28 cellular contexts compared by ENCODE assay signal in the genomic region with DNA sequence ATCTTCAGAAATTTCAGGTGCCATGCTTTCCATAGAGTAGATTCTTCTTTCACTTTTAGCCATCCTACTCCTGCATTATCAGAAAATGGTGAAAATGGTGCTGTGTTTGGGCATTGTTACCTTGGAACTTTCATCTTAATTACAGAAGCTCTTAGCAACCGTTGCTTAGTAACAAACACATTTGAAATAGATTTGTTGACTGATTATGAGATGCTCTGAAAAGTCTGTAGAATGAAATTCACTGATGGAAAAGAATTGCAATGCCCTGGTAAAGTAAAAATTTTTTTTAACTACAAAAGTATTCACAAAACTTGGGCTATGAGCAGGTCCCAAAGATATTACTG.
DNase-seq lines count a peak whose midpoint lies in the region; TF ChIP-seq lines count a peak whose summit lies in the region.
"Had no signal": no experiment of that assay in that cellular context is flagged by ENCODE, and none has a peak within 500 bp of the region (broad histone marks: within the 10 kb centered on the region; RNA-seq: fewer than 3 reads in every experiment).

No MANE protein-coding gene starts in this region.

- H3K27me3 Mint-ChIP-seq in type B pancreatic cell = no peaks in the 10 kb centered on the region
- H3K27me3 Mint-ChIP-seq: CD4-positive, CD25-positive, alpha-beta regulatory T cell had no signal

- peak overlapping the region; percentile 57 for H3K27ac ChIP-seq in layer of hippocampus (ENCODE audit: low read depth, low read length)
- H3K27ac ChIP-seq: A549, gastroesophageal sphincter, GM23248, hepatocyte, lower lobe of right lung, upper lobe of left lung had no signal

- H3K4me1 Mint-ChIP-seq in type B pancreatic cell (ENCODE audit: unreplicated experiment) = peaks cover 4% of the 10 kb centered on the region
- H3K4me1 Mint-ChIP-seq: central memory CD8-positive, alpha-beta T cell; naive thymus-derived CD4-positive, alpha-beta T cell had no signal

- H3K36me3 Mint-ChIP-seq in type B pancreatic cell = peaks cover 4% of the 10 kb centered on the region
- H3K36me3 Mint-ChIP-seq: activated CD4-positive, alpha-beta memory T cell treated with anti-CD3 and anti-CD28 coated beads for 36 hours; CD4-positive, CD25-positive, alpha-beta regulatory T cell; naive thymus-derived CD4-positive, alpha-beta T cell had no signal

- peaks cover 6% of the 10 kb centered on the region for H3K9me3 Mint-ChIP-seq in type B pancreatic cell
- H3K9me3 Mint-ChIP-seq: activated CD4-positive, alpha-beta memory T cell treated with anti-CD3 and anti-CD28 coated beads for 36 hours; central memory CD8-positive, alpha-beta T cell had no signal

- DNase-seq in NCI-H2196 (lab: John Stamatoyannopoulos, UW; ENCODE audit: unreplicated experiment) (peak; percentile 5), NCI-H2196 treated with DMSO at 0.1 percent for 48 hours (lab: John Stamatoyannopoulos, UW; ENCODE audit: unreplicated experiment) (no peak), NCI-H774 (lab: John Stamatoyannopoulos, UW) (peak; percentile 6), type B pancreatic cell (ENCODE audit: extremely low spot score, unreplicated experiment) (no peak), GOT3 (lab: John Stamatoyannopoulos, UW) (no peak), cerebellum (ENCODE audit: low spot score) (no peak), NCI-H1092 (lab: John Stamatoyannopoulos, UW) (no peak)
- DNase-seq: activated CD4-positive, alpha-beta memory T cell treated with anti-CD3 and anti-CD28 coated beads for 36 hours; activated CD4-positive, CD25-positive, alpha-beta regulatory T cell treated with anti-CD3 and anti-CD28 coated beads, Interleukin-2, amount 50 U/mL, for 72 hours; activated naive CD4-positive, alpha-beta T cell treated with Interleukin-2 at 50 U/mL for 16 hours; Calu3; CD4-positive, CD25-positive, alpha-beta regulatory T cell; DND-41; GF-D8; GM23248; kidney glomerular epithelial cell; lower lobe of right lung; NCI-H2107; NCI-H524; Right ventricle myocardium superior; stimulated activated CD4-positive, alpha-beta T cell treated with anti-CD3 and anti-CD28 coated beads, Interleukin-4, amount 100 ng/mL, for 24 hours; upper lobe of left lung had no signal

- H3K27ac Mint-ChIP-seq in type B pancreatic cell = peak overlapping the region; percentile 37
- H3K27ac Mint-ChIP-seq: activated CD4-positive, alpha-beta memory T cell treated with anti-CD3 and anti-CD28 coated beads for 36 hours; CD4-positive, CD25-positive, alpha-beta regulatory T cell; naive thymus-derived CD4-positive, alpha-beta T cell had no signal

- no peak overlapping the region for H3K4me3 Mint-ChIP-seq in type B pancreatic cell
- H3K4me3 Mint-ChIP-seq: activated CD4-positive, alpha-beta memory T cell treated with anti-CD3 and anti-CD28 coated beads for 36 hours; CD4-positive, CD25-positive, alpha-beta regulatory T cell; central memory CD8-positive, alpha-beta T cell; naive thymus-derived CD4-positive, alpha-beta T cell had no signal

- H3K27me3 ChIP-seq in layer of hippocampus (ENCODE audit: control insufficient read depth, insufficient read depth, low read length) = no peaks in the 10 kb centered on the region
- H3K27me3 ChIP-seq: hepatocyte, upper lobe of left lung had no signal

- no peak for TF ChIP-seq CTCF in type B pancreatic cell (conservative IDR thresholded peaks at IDR 0.05)

Comparison
In these comparisons a context has a peak if more than half of its experiments do, and no peak if none do; other contexts are left out.
1. DNase-seq: peak in NCI-H2196 (single experiment) and NCI-H774 (single experiment); none in NCI-H2196 treated with DMSO at 0.1 percent for 48 hours (single experiment), type B pancreatic cell (single experiment), GOT3 (single experiment), cerebellum (single experiment) and NCI-H1092 (single experiment).